ENCODE assay signal across 1 cellular context in genomic region chr12:34022079-34022830, GRCh38.
TF ChIP-seq lines count a peak whose summit lies in the region.

TSS of gene ALG10 (plus strand) at chr12:34022496. CDS start at chr12:34022600, 104 bp downstream.

TF ChIP-seq in H1, 55 proteins besides CTCF, POLR2A, EP300 and RAD21 (continued from another document):
- TF ChIP-seq POLR2AphosphoS5 (IDR thresholded peaks at IDR 0.05; ENCODE audit: low read depth, low read length) (peak; percentile 38; the same call in 1 of the 2 replicates), JUND (IDR thresholded peaks at IDR 0.05; ENCODE audit: low read length) (0 out of 2 replicates have a peak, but pooled peaks have one; percentile 14), SP1 (IDR thresholded peaks at IDR 0.05; ENCODE audit: low read depth, low read length) (0 out of 2 replicates have a peak, but pooled peaks have one; percentile 56), SRF (IDR thresholded peaks at IDR 0.05; ENCODE audit: low read depth, low read length) (0 out of 2 replicates have a peak, but pooled peaks have one; percentile 17), CREB1 (IDR thresholded peaks at IDR 0.05) (peak; percentile 81), KDM5A (IDR thresholded peaks at IDR 0.05; ENCODE audit: low read length) (peak; percentile 63; the same call in 1 of the 2 replicates), TEAD4 (IDR thresholded peaks at IDR 0.05; ENCODE audit: low read depth, low read length) (peak; percentile 74; the same call in 1 of the 2 replicates), SIX5 (IDR thresholded peaks at IDR 0.05; ENCODE audit: low read depth, low read length) (peak; percentile 27; the same call in 1 of the 2 replicates), HDAC2 (IDR thresholded peaks at IDR 0.05; ENCODE audit: borderline replicate concordance in 1 of 2, low read depth in 2 of 2, low read length in 2 of 2) (0 out of 4 replicates have a peak, but pooled peaks of 1 of the 2 experiments have one; percentile 26), TAF1 (IDR thresholded peaks at IDR 0.05; ENCODE audit: low read depth, low read length) (peak; percentile 83), SIN3A (conservative IDR thresholded peaks at IDR 0.05 in 1 of 2, IDR thresholded peaks at IDR 0.05 in 1 of 2; ENCODE audit: low read depth in 1 of 2, low read length in 2 of 2) (peak; percentile 50 to 80; a peak in 2 of 4 replicates), ATF2 (IDR thresholded peaks at IDR 0.05; ENCODE audit: low read length) (0 out of 2 replicates have a peak, but pooled peaks have one; percentile 22), GABPA (IDR thresholded peaks at IDR 0.05; ENCODE audit: borderline replicate concordance, insufficient read depth, low read length) (peak; percentile 96), YY1 (IDR thresholded peaks at IDR 0.05; ENCODE audit: low read depth, low read length) (peak; percentile 73; the same call in 1 of the 2 replicates), PHF8 (conservative IDR thresholded peaks at IDR 0.05; ENCODE audit: low read depth, low read length) (peak; percentile 70), ASH2L (IDR thresholded peaks at IDR 0.05; ENCODE audit: low read length) (peak; percentile 87), TBP (IDR thresholded peaks at IDR 0.05; ENCODE audit: low read depth, low read length) (peak; percentile 73; the same call in 1 of the 2 replicates), MAX (IDR thresholded peaks at IDR 0.05) (0 out of 2 replicates have a peak, but pooled peaks have one; percentile 32), NANOG (IDR thresholded peaks at IDR 0.05; ENCODE audit: insufficient read depth, low read depth, low read length, poor library complexity, severe bottlenecking) (no peak), JUN (IDR thresholded peaks at IDR 0.05; ENCODE audit: low read depth, low read length) (no peak), RBBP5 (IDR thresholded peaks at IDR 0.05; ENCODE audit: borderline replicate concordance, low read depth, low read length) (no peak), ATF3 (IDR thresholded peaks at IDR 0.05; ENCODE audit: insufficient read depth, low read depth, low read length) (no peak)
